1 cellular context compared by ENCODE assay signal in genomic region chr9:26939934-26940711, GRCh38.
TF ChIP-seq lines count a peak whose summit lies in the region.

No MANE protein-coding gene starts in this region.

TF ChIP-seq in HepG2, 621 proteins besides CTCF, POLR2A, EP300 and RAD21:
- TF ChIP-seq NFE2L2 (IDR thresholded peaks at IDR 0.05; ENCODE audit: low read length): peak; percentile 55
- TF ChIP-seq MAFK (conservative IDR thresholded peaks at IDR 0.05 in 1 of 2, IDR thresholded peaks at IDR 0.05 in 1 of 2; ENCODE audit: low read length in 2 of 2): 0 out of 4 replicates have a peak, but pooled peaks of 1 of the 2 experiments have one; percentile 2
- no peak for TF ChIP-seq POLR2AphosphoS2 (IDR thresholded peaks at IDR 0.05; ENCODE audit: low read depth, low read length)
